In genomic region chr15:44427756-44428724, GRCh38 we compare ENCODE assay signal across 8 cellular contexts. TPM values are rescaled to one million over a fixed set of nuclear protein-coding genes. Genes with fewer than 3 reads are reported as not detected.
DNase-seq lines count a peak whose midpoint lies in the region; ATAC-seq and TF ChIP-seq lines count a peak whose summit lies in the region.

No MANE protein-coding gene starts in this region.

- H3K27me3 ChIP-seq in MM.1S (replicated peaks; ENCODE audit: insufficient read depth, low read length) = no peaks in the 10 kb centered on the region
- H3K27me3 ChIP-seq in gastroesophageal sphincter = no peaks in the 10 kb centered on the region
- no peaks in the 10 kb centered on the region for H3K27me3 ChIP-seq in ovary

- intact Hi-C loops in ovary (cut with DNase I) = loop anchor here in 1 of 4 donors (5.0 kb wide), 2 partner anchors 109 to 141 kb away; partner anchors contain the start of genes EIF3J and GOLM2

- DNase-seq in NCI-H1694 treated with DMSO at 0.1 percent for 48 hours (lab: John Stamatoyannopoulos, UW) = peak; percentile 38
- no peak for DNase-seq in NCI-H1694 (lab: John Stamatoyannopoulos, UW)
- peak; percentile 59 for DNase-seq in MM.1S
- no peak for DNase-seq in ovary
- DNase-seq in ecto neural progenitor cell (ENCODE audit: low spot score) = no peak

- H3K27ac ChIP-seq in MM.1S (ENCODE audit: low read length) (peak overlapping the region; percentile 92), gastroesophageal sphincter (peak overlapping the region; percentile 90 to 94 (median 94)), ovary (peak overlapping the region; percentile 73 to 97)

- TF ChIP-seq POLR2A in gastroesophageal sphincter (IDR thresholded peaks at IDR 0.05) (no peak), ovary (IDR thresholded peaks at IDR 0.05) (no peak)

- 1 to 2% methylated on average over 9 to 10 of the region's 27 CpGs for WGBS in gastroesophageal sphincter (ENCODE audit: low coverage in 1 of 2), 2 donors
- 1% methylated on average over 27 of the region's 27 CpGs for WGBS in ovary, 3 donors

- H3K4me3 ChIP-seq in MM.1S (ENCODE audit: low read length) (peak overlapping the region; percentile 95), WI38 (ENCODE audit: low read depth, low read length) (peak overlapping the region; percentile 99), gastroesophageal sphincter (peak overlapping the region; percentile 77 to 93), ovary (peak overlapping the region; percentile 69)

- peaks cover 11% of the 10 kb centered on the region; the same call in 1 of the 2 replicates for H4K20me1 ChIP-seq in MM.1S (ENCODE audit: insufficient read depth, low read length)

- no peaks in the 10 kb centered on the region for H3K9me2 ChIP-seq in MM.1S (replicated peaks; ENCODE audit: insufficient read depth, low read length)

- H2AFZ ChIP-seq in MM.1S (ENCODE audit: low read length) = peak overlapping the region; percentile 83

- peak; percentile 23 for TF ChIP-seq CTCF in MM.1S (IDR thresholded peaks at IDR 0.05; ENCODE audit: low read length)
- TF ChIP-seq CTCF in WI38 (IDR thresholded peaks at IDR 0.05; ENCODE audit: low read depth, low read length) = no peak; the same call in 1 of the 2 replicates
- TF ChIP-seq CTCF in gastroesophageal sphincter (IDR thresholded peaks at IDR 0.05) = peak in 1 of 4 experiments; percentile 18
- TF ChIP-seq CTCF in ovary (IDR thresholded peaks at IDR 0.05) = no peak

- H3K9me3 ChIP-seq in MM.1S (replicated peaks; ENCODE audit: insufficient read depth, low read length) (no peaks in the 10 kb centered on the region), gastroesophageal sphincter (no peaks in the 10 kb centered on the region), ovary (no peaks in the 10 kb centered on the region)

- 0 out of 2 replicates have a peak, but pooled peaks cover 4% of the 10 kb centered on the region for H3K4me1 ChIP-seq in MM.1S (ENCODE audit: low read length)
- peaks cover 0 to 46% (median 7%) of the 10 kb centered on the region in 3 donors for H3K4me1 ChIP-seq in gastroesophageal sphincter
- peaks cover 1% of the 10 kb centered on the region for H3K4me1 ChIP-seq in ovary (ENCODE audit: insufficient read depth)

- TF ChIP-seq EP300 in gastroesophageal sphincter (IDR thresholded peaks at IDR 0.05) = no peak
- no peak for TF ChIP-seq EP300 in ovary (IDR thresholded peaks at IDR 0.05)

- H3K36me3 ChIP-seq in MM.1S (replicated peaks; ENCODE audit: insufficient read depth, low read length) (no peaks in the 10 kb centered on the region; the same call in 1 of the 2 replicates), gastroesophageal sphincter (peaks cover 0 to 2% of the 10 kb centered on the region in 2 donors), ovary (no peaks in the 10 kb centered on the region)

- peaks cover 19% of the 10 kb centered on the region for H3F3A ChIP-seq in MM.1S (ENCODE audit: insufficient read depth, low read length)

- H3K9ac ChIP-seq in MM.1S (ENCODE audit: low read length) = peak overlapping the region; percentile 96

- peak; percentile 0 for ATAC-seq in GM21786 (IDR thresholded peaks at IDR 0.05; ENCODE audit: unreplicated experiment)
- ATAC-seq in gastroesophageal sphincter = peak; percentile 46

- H3K79me2 ChIP-seq in MM.1S (ENCODE audit: low read length) = peaks cover 57% of the 10 kb centered on the region

- peak overlapping the region; percentile 80 for H3K4me2 ChIP-seq in MM.1S (ENCODE audit: low read depth, low read length)

RNA-seq across cellular contexts. Expression of gene CTDSPL2, which starts 0.6 kb away (rescaled TPM):
- total RNA-seq in gastroesophageal sphincter = 10 to 100 TPM; 31.6 to 74.7 (median 46.9) TPM
- total RNA-seq in ovary = 10 to 100 TPM; 44.1 to 54.1 (median 48.1) TPM
- polyA plus RNA-seq in ovary = 10 to 100 TPM; 11.3 to 19.1 TPM

Comparison
In these comparisons a context has a peak if more than half of its experiments do, and no peak if none do; other contexts are left out.
1. DNase-seq: peak in NCI-H1694 treated with DMSO at 0.1 percent for 48 hours (single experiment) and MM.1S (single experiment); none in NCI-H1694 (single experiment), ovary (0 of 5) and ecto neural progenitor cell (single experiment).
2. Peak in every context shown above with its lines, with median percentiles within 50 percentile points of each other: H3K27ac ChIP-seq and H3K4me3 ChIP-seq.